ENCODE assay signal across 2 cellular contexts in the genomic region with DNA sequence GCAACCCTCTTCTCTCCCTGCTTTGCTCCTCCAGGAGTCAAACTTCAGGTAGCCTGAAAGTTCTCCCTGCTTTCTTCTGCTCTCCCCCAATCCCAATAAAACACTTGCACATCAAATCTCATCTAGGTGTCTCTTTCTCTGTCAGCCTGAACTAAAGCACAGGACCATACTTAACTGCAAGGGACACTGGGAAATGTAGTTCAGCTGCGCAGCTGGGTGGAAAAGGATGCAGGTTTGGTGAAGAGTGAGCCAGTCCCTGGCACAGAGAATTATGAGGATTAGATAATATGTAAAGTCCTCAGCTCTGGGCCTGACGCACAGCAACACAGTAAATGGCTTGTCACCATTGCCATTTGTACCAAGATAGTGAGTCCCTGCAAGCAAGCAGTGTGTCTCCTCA.
A peak's percentile ranks its signal among the peaks of the same experiment; 100 is the strongest.
TF ChIP-seq lines count a peak whose summit lies in the region.

No MANE protein-coding gene starts in this region.

TF ChIP-seq in HEK293, 187 proteins besides CTCF, POLR2A, EP300 and RAD21:
- TF ChIP-seq YY1 (tag by site-specific recombination; IDR thresholded peaks at IDR 0.05) = no peak
- TF ChIP-seq ZNF335 (tag by site-specific recombination; conservative IDR thresholded peaks at IDR 0.05) = 0 out of 2 replicates have a peak, but pooled peaks have one; percentile 19
- no peak for TF ChIP-seq ZNF121 (tag by site-specific recombination; IDR thresholded peaks at IDR 0.05)
- TF ChIP-seq ZNF624 (tag by site-specific recombination; IDR thresholded peaks at IDR 0.05) = no peak

TF ChIP-seq in H1, 55 proteins besides CTCF, POLR2A, EP300 and RAD21:
- TF ChIP-seq FOSL1 (IDR thresholded peaks at IDR 0.05; ENCODE audit: insufficient read depth, low read depth, low read length) (no peak), SIX5 (IDR thresholded peaks at IDR 0.05; ENCODE audit: low read depth, low read length) (peak; percentile 37; the same call in 1 of the 2 replicates), POLR2AphosphoS5 (IDR thresholded peaks at IDR 0.05; ENCODE audit: low read depth, low read length) (no peak), SUZ12 (IDR thresholded peaks at IDR 0.05; ENCODE audit: low read length) (no peak)
- TF ChIP-seq, protein P1, sequence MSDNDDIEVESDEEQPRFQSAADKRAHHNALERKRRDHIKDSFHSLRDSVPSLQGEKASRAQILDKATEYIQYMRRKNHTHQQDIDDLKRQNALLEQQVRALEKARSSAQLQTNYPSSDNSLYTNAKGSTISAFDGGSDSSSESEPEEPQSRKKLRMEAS (IDR thresholded peaks at IDR 0.05) = no peak
